In the genomic region with DNA sequence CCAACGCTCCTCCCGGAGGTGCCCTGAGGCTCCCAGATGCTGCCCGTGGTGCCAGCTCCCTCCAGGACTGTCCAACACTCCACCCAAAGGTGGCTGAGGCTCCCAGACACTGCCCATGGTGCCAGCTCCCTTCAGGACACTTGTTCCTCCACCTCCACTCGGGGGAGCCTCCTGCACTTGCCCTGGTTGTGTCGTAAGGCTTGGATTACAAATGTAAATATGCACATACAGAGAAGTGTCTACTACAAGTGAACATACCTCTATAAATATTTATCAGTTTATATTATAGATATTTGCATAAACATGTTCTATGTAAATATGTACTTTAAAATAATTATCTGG, we compare ENCODE assay signal across 19 cellular contexts.
DNase-seq lines count a peak whose midpoint lies in the region; ATAC-seq and TF ChIP-seq lines count a peak whose summit lies in the region.
"Had no signal": no experiment of that assay in that cellular context is flagged by ENCODE, and none has a peak within 500 bp of the region (broad histone marks: within the 10 kb centered on the region; RNA-seq: fewer than 3 reads in every experiment).

No MANE protein-coding gene starts in this region.

- no peak for ATAC-seq in DND-41 (ENCODE audit: insufficient read depth, low read depth)
- ATAC-seq in Panc1 = no peak; the same call in none of the 2 replicates
- no peak for ATAC-seq in gastroesophageal sphincter
- ATAC-seq in GM18498 (IDR thresholded peaks at IDR 0.05; ENCODE audit: unreplicated experiment) = no peak
- ATAC-seq: natural killer cell had no signal

- no peak for TF ChIP-seq EP300 in gastroesophageal sphincter (IDR thresholded peaks at IDR 0.05)

- H3K79me2 ChIP-seq in DND-41 (ENCODE audit: insufficient read depth, low read length) (no peaks in the 10 kb centered on the region), hepatocyte (no peaks in the 10 kb centered on the region), smooth muscle cell (ENCODE audit: low read depth) (no peaks in the 10 kb centered on the region), Karpas-422 (ENCODE audit: low read length) (no peaks in the 10 kb centered on the region)

- in situ Hi-C loops in Panc1 (cut with HindIII; ENCODE audit: low pct_unique_long_range_greater_than_20kb, low sequenced_read_pairs) = no loop called here

- H3K9ac ChIP-seq in DND-41 (ENCODE audit: low read depth, low read length) = no peak overlapping the region
- no peak overlapping the region for H3K9ac ChIP-seq in smooth muscle cell (ENCODE audit: low read depth)
- H3K9ac ChIP-seq in Karpas-422 (ENCODE audit: low read length) = no peak overlapping the region
- H3K9ac ChIP-seq: SK-N-SH had no signal

- DNase-seq in DND-41 = no peak
- DNase-seq in Panc1 (ENCODE audit: low read depth, low spot score) = no peak
- no peak for DNase-seq in hepatocyte (ENCODE audit: low spot score)
- DNase-seq in smooth muscle cell (lab: John Stamatoyannopoulos, UW; ENCODE audit: unreplicated experiment) = no peak
- DNase-seq in Karpas-422 = no peak
- no peak for DNase-seq in SK-N-DZ (ENCODE audit: low spot score)
- DNase-seq: activated B cell treated with CpG ODN at 0.5 μM for 24 hours; activated CD4-positive, alpha-beta T cell treated with anti-CD3 and anti-CD28 coated beads, Interleukin-2, amount 50 U/mL, for 48 hours; activated gamma-delta T cell treated with Interleukin-2 at 50 U/mL for 16 hours; hypothalamus; MM.1S; natural killer cell; NCI-H146; NCI-H2171 treated with DMSO at 0.1 percent for 48 hours; SK-N-SH; stimulated activated naive CD4-positive, alpha-beta T cell treated with Interleukin-2 at 50 U/mL for 16 hours; trophoblast cell had no signal

- POLR2A ChIA-PET in Panc1 (lab: Charles Lee) = no interaction called here

- TF ChIP-seq CTCF in DND-41 (IDR thresholded peaks at IDR 0.05; ENCODE audit: borderline replicate concordance, extremely low read depth, low read length, poor library complexity, severe bottlenecking) (peak; percentile 3), Panc1 (IDR thresholded peaks at IDR 0.05) (no peak), hepatocyte (IDR thresholded peaks at IDR 0.05; ENCODE audit: poor library complexity) (no peak), smooth muscle cell (IDR thresholded peaks at IDR 0.05; ENCODE audit: borderline replicate concordance, insufficient read depth, poor library complexity, severe bottlenecking) (no peak), gastroesophageal sphincter (IDR thresholded peaks at IDR 0.05) (no peak)

- no peak for TF ChIP-seq POLR2A in gastroesophageal sphincter (IDR thresholded peaks at IDR 0.05)

- H3K4me1 ChIP-seq in DND-41 (ENCODE audit: insufficient read depth, low read length) (no peaks in the 10 kb centered on the region), Panc1 (ENCODE audit: control insufficient read depth, insufficient read depth, low read length) (peaks cover 52% of the 10 kb centered on the region), hepatocyte (ENCODE audit: insufficient read depth) (peaks cover 11% of the 10 kb centered on the region), smooth muscle cell (ENCODE audit: low read depth) (peaks cover 11% of the 10 kb centered on the region), Karpas-422 (ENCODE audit: low read length) (no peaks in the 10 kb centered on the region), gastroesophageal sphincter (peaks cover 0 to 13% (median 0%) of the 10 kb centered on the region in 3 donors)

- H3K4me2 ChIP-seq in DND-41 (ENCODE audit: insufficient read depth, low read length) = no peak overlapping the region
- no peak overlapping the region for H3K4me2 ChIP-seq in hepatocyte
- no peak overlapping the region for H3K4me2 ChIP-seq in smooth muscle cell
- H3K4me2 ChIP-seq in Karpas-422 (ENCODE audit: low read depth, low read length, poor library complexity, severe bottlenecking) = no peak overlapping the region
- H3K4me2 ChIP-seq: SK-N-SH had no signal

- H3K9me2 ChIP-seq in hepatocyte (replicated peaks; ENCODE audit: insufficient read depth) (no peaks in the 10 kb centered on the region), Karpas-422 (replicated peaks; ENCODE audit: insufficient read depth, low read length) (no peaks in the 10 kb centered on the region)
- H3K9me2 ChIP-seq: SK-N-SH had no signal

- H3K36me3 ChIP-seq in DND-41 (ENCODE audit: insufficient read depth, low read length) (no peaks in the 10 kb centered on the region), Panc1 (ENCODE audit: control insufficient read depth, insufficient read depth, low read length) (no peaks in the 10 kb centered on the region), hepatocyte (replicated peaks; ENCODE audit: insufficient read depth, low read depth) (no peaks in the 10 kb centered on the region), smooth muscle cell (ENCODE audit: low read depth) (no peaks in the 10 kb centered on the region), Karpas-422 (ENCODE audit: insufficient read depth, low read length) (no peaks in the 10 kb centered on the region), gastroesophageal sphincter (no peaks in the 10 kb centered on the region)

- H3K4me3 ChIP-seq in DND-41 (ENCODE audit: low read depth in 1 of 2, low read length in 2 of 2) (no peak overlapping the region), Panc1 (ENCODE audit: low read depth in 2 of 2, low read length in 2 of 2) (no peak overlapping the region), hepatocyte (no peak overlapping the region), smooth muscle cell (no peak overlapping the region), Karpas-422 (ENCODE audit: low read length) (no peak overlapping the region), gastroesophageal sphincter (no peak overlapping the region)

- no peaks in the 10 kb centered on the region for H4K20me1 ChIP-seq in DND-41 (ENCODE audit: insufficient read depth, low read length)
- H4K20me1 ChIP-seq in hepatocyte (ENCODE audit: insufficient read depth, poor library complexity, severe bottlenecking) = no peaks in the 10 kb centered on the region
- no peaks in the 10 kb centered on the region for H4K20me1 ChIP-seq in smooth muscle cell (ENCODE audit: low read depth)
- no peaks in the 10 kb centered on the region for H4K20me1 ChIP-seq in Karpas-422 (ENCODE audit: insufficient read depth, low read depth, low read length)

- 90% methylated on average over 5 of the region's 5 CpGs for WGBS in hepatocyte (ENCODE audit: low lambda C conversion rate, missing lambda C conversion rate)
- 88% methylated on average over 5 of the region's 5 CpGs for WGBS in smooth muscle cell (ENCODE audit: low lambda C conversion rate)
- 88 to 100% methylated on average over 1 to 2 of the region's 5 CpGs for WGBS in gastroesophageal sphincter (ENCODE audit: low coverage in 1 of 2), 2 donors

- BruUV-seq in Panc1 (replicated peaks; lab: Mats Ljungman, UMichigan) = no TSS peak

- no peaks in the 10 kb centered on the region for H3F3A ChIP-seq in smooth muscle cell (ENCODE audit: low read depth)

- H2AFZ ChIP-seq in DND-41 (ENCODE audit: low read depth, low read length) (no peak overlapping the region), hepatocyte (no peak overlapping the region), smooth muscle cell (ENCODE audit: low read depth) (no peak overlapping the region), Karpas-422 (ENCODE audit: low read length) (no peak overlapping the region)

- H3K27ac ChIP-seq in DND-41 (ENCODE audit: low read length) = no peak overlapping the region
- H3K27ac ChIP-seq in Panc1 (ENCODE audit: low read length) = peak overlapping the region; percentile 92
- H3K27ac ChIP-seq in hepatocyte = peak overlapping the region; percentile 8
- peak overlapping the region; percentile 47 for H3K27ac ChIP-seq in smooth muscle cell (ENCODE audit: low read depth)
- H3K27ac ChIP-seq in Karpas-422 (ENCODE audit: low read length) = no peak overlapping the region
- H3K27ac ChIP-seq in gastroesophageal sphincter = peak overlapping the region in 1 of 4 donors; percentile 25

- CTCF ChIA-PET in Panc1 (lab: Charles Lee) = interaction anchor here (0.9 kb wide), 1 partner anchor 150 kb away, joined by 3 read pairs; no protein-coding TSS in a partner anchor

- no peaks in the 10 kb centered on the region for H3K27me3 ChIP-seq in DND-41 (ENCODE audit: insufficient read depth, low read length, poor library complexity)
- H3K27me3 ChIP-seq in Panc1 (ENCODE audit: control insufficient read depth, insufficient read depth, low read length) = no peaks in the 10 kb centered on the region
- no peaks in the 10 kb centered on the region for H3K27me3 ChIP-seq in hepatocyte
- H3K27me3 ChIP-seq in smooth muscle cell (ENCODE audit: low read depth) = no peaks in the 10 kb centered on the region
- H3K27me3 ChIP-seq in Karpas-422 (ENCODE audit: low read length) = no peaks in the 10 kb centered on the region
- peaks cover 36% of the 10 kb centered on the region for H3K27me3 ChIP-seq in gastroesophageal sphincter

- H3K9me3 ChIP-seq in DND-41 (ENCODE audit: insufficient read depth, low read length, severe bottlenecking) = peaks cover 2% of the 10 kb centered on the region
- H3K9me3 ChIP-seq in Panc1 (ENCODE audit: control insufficient read depth, insufficient read depth, low read depth, low read length) = no peaks in the 10 kb centered on the region
- no peaks in the 10 kb centered on the region for H3K9me3 ChIP-seq in hepatocyte (ENCODE audit: low read depth)
- no peaks in the 10 kb centered on the region for H3K9me3 ChIP-seq in smooth muscle cell (replicated peaks; ENCODE audit: low read depth)
- H3K9me3 ChIP-seq in Karpas-422 (ENCODE audit: low read length) = peaks cover 4% of the 10 kb centered on the region
- H3K9me3 ChIP-seq in gastroesophageal sphincter = no peaks in the 10 kb centered on the region
- H3K9me3 ChIP-seq: SK-N-SH had no signal

- intact Hi-C loops in Panc1 (cut with micrococcal nuclease; ENCODE audit: unreplicated experiment) = no loop called here

Comparison
In these comparisons a context has a peak if more than half of its experiments do, and no peak if none do; other contexts are left out.
1. H3K27ac ChIP-seq: peak in Panc1 (single experiment), hepatocyte (single experiment) and smooth muscle cell (single experiment); none in DND-41 (single experiment) and Karpas-422 (single experiment).